In genomic region chr2:3264010-3264744, GRCh38 we compare ENCODE assay signal across 16 cellular contexts.
DNase-seq lines count a peak whose midpoint lies in the region; ATAC-seq and TF ChIP-seq lines count a peak whose summit lies in the region.
"Had no signal": no experiment of that assay in that cellular context is flagged by ENCODE, and none has a peak within 500 bp of the region (broad histone marks: within the 10 kb centered on the region; RNA-seq: fewer than 3 reads in every experiment).

No MANE protein-coding gene starts in this region.

- POLR2A ChIA-PET in activated CD8-positive, alpha-beta T cell treated with anti-CD3 and anti-CD28 coated beads for 36 hours (lab: Charles Lee): no interaction called here
- POLR2A ChIA-PET in activated CD8-positive, alpha-beta T cell treated with anti-CD3 and anti-CD28 coated beads, Interleukin-2, amount 10 ng/mL, durations not matched to agents 7 days and 5 days (lab: Charles Lee): no interaction called here

- no peaks in the 10 kb centered on the region for H3K9me3 ChIP-seq in ascending aorta
- H3K9me3 ChIP-seq: psoas muscle, stomach, uterus had no signal

- H3K4me1 Mint-ChIP-seq in activated CD8-positive, alpha-beta T cell treated with anti-CD3 and anti-CD28 coated beads for 36 hours (ENCODE audit: low read depth): peaks cover 7% of the 10 kb centered on the region
- no peaks in the 10 kb centered on the region for H3K4me1 Mint-ChIP-seq in activated CD8-positive, alpha-beta T cell treated with anti-CD3 and anti-CD28 coated beads, Interleukin-2, amount 10 ng/mL, durations not matched to agents 7 days and 5 days (ENCODE audit: low read depth)

- H3K36me3 ChIP-seq in ascending aorta: peaks cover 0 to 4% of the 10 kb centered on the region in 2 donors
- H3K36me3 ChIP-seq: uterus had no signal

- no peak for ATAC-seq in activated CD8-positive, alpha-beta T cell treated with anti-CD3 and anti-CD28 coated beads for 36 hours
- ATAC-seq in activated CD8-positive, alpha-beta T cell treated with anti-CD3 and anti-CD28 coated beads, Interleukin-2, amount 10 ng/mL, durations not matched to agents 7 days and 5 days: no peak
- ATAC-seq in left ventricle myocardium superior: peak; percentile 63
- ATAC-seq in sciatic nerve: peak; percentile 44
- ATAC-seq in HG03097 (IDR thresholded peaks at IDR 0.05; ENCODE audit: low FRiP score, unreplicated experiment): no peak
- ATAC-seq in HG02763 (IDR thresholded peaks at IDR 0.05; ENCODE audit: unreplicated experiment): no peak
- ATAC-seq: psoas muscle had no signal

- no peaks in the 10 kb centered on the region for H3K27me3 ChIP-seq in ascending aorta
- H3K27me3 ChIP-seq: stomach, uterus had no signal

- no peak overlapping the region for H3K27ac ChIP-seq in ascending aorta
- H3K27ac ChIP-seq: C4-2B, KMS-11, psoas muscle, stomach, uterus had no signal

- intact Hi-C loops in activated CD8-positive, alpha-beta T cell treated with anti-CD3 and anti-CD28 coated beads for 36 hours (cut with micrococcal nuclease): no loop called here
- intact Hi-C loops in left ventricle myocardium superior (cut with micrococcal nuclease): no loop called here
- intact Hi-C loops in sciatic nerve (cut with DNase I): no loop called here
- intact Hi-C loops in ascending aorta (cut with DNase I): no loop called here

- no peak overlapping the region for H3K4me3 ChIP-seq in ascending aorta
- H3K4me3 ChIP-seq: psoas muscle, stomach, uterus had no signal

- no peaks in the 10 kb centered on the region for H3K4me1 ChIP-seq in ascending aorta
- H3K4me1 ChIP-seq: psoas muscle, stomach, uterus had no signal

- no peak for DNase-seq in activated CD8-positive, alpha-beta T cell treated with anti-CD3 and anti-CD28 coated beads for 36 hours
- DNase-seq in activated CD8-positive, alpha-beta T cell treated with anti-CD3 and anti-CD28 coated beads, Interleukin-2, amount 10 ng/mL, durations not matched to agents 7 days and 5 days: no peak
- DNase-seq in SKM-1 (lab: John Stamatoyannopoulos, UW; ENCODE audit: unreplicated experiment) (peak; percentile 78), left ventricle myocardium superior (no peak), sciatic nerve (ENCODE audit: low spot score) (no peak), ascending aorta (ENCODE audit: low spot score in 2 of 2) (no peak)
- DNase-seq: DMS53, hippocampal formation, NCI-H1694, psoas muscle, stomach, uterus had no signal

- no peaks in the 10 kb centered on the region for H3K9me3 Mint-ChIP-seq in activated CD8-positive, alpha-beta T cell treated with anti-CD3 and anti-CD28 coated beads for 36 hours
- H3K9me3 Mint-ChIP-seq in activated CD8-positive, alpha-beta T cell treated with anti-CD3 and anti-CD28 coated beads, Interleukin-2, amount 10 ng/mL, durations not matched to agents 7 days and 5 days (ENCODE audit: insufficient read depth): no peaks in the 10 kb centered on the region

- no peak overlapping the region for H3K4me3 Mint-ChIP-seq in activated CD8-positive, alpha-beta T cell treated with anti-CD3 and anti-CD28 coated beads for 36 hours
- no peak overlapping the region for H3K4me3 Mint-ChIP-seq in activated CD8-positive, alpha-beta T cell treated with anti-CD3 and anti-CD28 coated beads, Interleukin-2, amount 10 ng/mL, durations not matched to agents 7 days and 5 days

- peak overlapping the region; percentile 27 for H3K27ac Mint-ChIP-seq in activated CD8-positive, alpha-beta T cell treated with anti-CD3 and anti-CD28 coated beads for 36 hours
- H3K27ac Mint-ChIP-seq in activated CD8-positive, alpha-beta T cell treated with anti-CD3 and anti-CD28 coated beads, Interleukin-2, amount 10 ng/mL, durations not matched to agents 7 days and 5 days: no peak overlapping the region

- CTCF ChIA-PET in activated CD8-positive, alpha-beta T cell treated with anti-CD3 and anti-CD28 coated beads for 36 hours (lab: Charles Lee): no interaction called here
- CTCF ChIA-PET in activated CD8-positive, alpha-beta T cell treated with anti-CD3 and anti-CD28 coated beads, Interleukin-2, amount 10 ng/mL, durations not matched to agents 7 days and 5 days (lab: Charles Lee): no interaction called here

- no peak for TF ChIP-seq CTCF in activated CD8-positive, alpha-beta T cell treated with anti-CD3 and anti-CD28 coated beads for 36 hours (IDR thresholded peaks at IDR 0.05)
- TF ChIP-seq CTCF in ascending aorta (IDR thresholded peaks at IDR 0.05): no peak

- H3K36me3 Mint-ChIP-seq in activated CD8-positive, alpha-beta T cell treated with anti-CD3 and anti-CD28 coated beads for 36 hours (ENCODE audit: low read depth): peaks cover 5% of the 10 kb centered on the region
- peaks cover 10% of the 10 kb centered on the region for H3K36me3 Mint-ChIP-seq in activated CD8-positive, alpha-beta T cell treated with anti-CD3 and anti-CD28 coated beads, Interleukin-2, amount 10 ng/mL, durations not matched to agents 7 days and 5 days (ENCODE audit: low read depth)

- no peaks in the 10 kb centered on the region for H3K27me3 Mint-ChIP-seq in activated CD8-positive, alpha-beta T cell treated with anti-CD3 and anti-CD28 coated beads for 36 hours
- no peaks in the 10 kb centered on the region for H3K27me3 Mint-ChIP-seq in activated CD8-positive, alpha-beta T cell treated with anti-CD3 and anti-CD28 coated beads, Interleukin-2, amount 10 ng/mL, durations not matched to agents 7 days and 5 days (ENCODE audit: low read depth)

Comparison
In these comparisons a context has a peak if more than half of its experiments do, and no peak if none do; other contexts are left out.
1. ATAC-seq: peak in left ventricle myocardium superior (single experiment) and sciatic nerve (single experiment); none in activated CD8-positive, alpha-beta T cell treated with anti-CD3 and anti-CD28 coated beads for 36 hours (single experiment), activated CD8-positive, alpha-beta T cell treated with anti-CD3 and anti-CD28 coated beads, Interleukin-2, amount 10 ng/mL, durations not matched to agents 7 days and 5 days (single experiment), HG03097 (single experiment) and HG02763 (single experiment).